ENCODE assay signal across 20 cellular contexts in genomic region chr10:51203359-51203758, GRCh38.
"Had no signal": no experiment of that assay in that cellular context is flagged by ENCODE, and none has a peak within 500 bp of the region (broad histone marks: within the 10 kb centered on the region; RNA-seq: fewer than 3 reads in every experiment).

No MANE protein-coding gene starts in this region.

- H3K4me3 Mint-ChIP-seq: naive thymus-derived CD8-positive, alpha-beta T cell; stimulated activated memory B cell treated with anti-CD40 and anti-IgM and Interleukin-4, amounts not matched to agents 10 μg/mL and 1 μg/mL and 100 μg/mL, for 72 hours; stimulated activated naive CD8-positive, alpha-beta T cell treated with anti-CD3 and anti-CD28 coated beads, Interleukin-15, Interleukin-2, amounts not matched to agents 100 ng/mL and 50 ng/mL, for 24 hours had no signal

- H3K9me3 Mint-ChIP-seq: stimulated activated memory B cell treated with anti-CD40 and anti-IgM and Interleukin-4, amounts not matched to agents 10 μg/mL and 1 μg/mL and 100 μg/mL, for 72 hours; stimulated activated naive CD8-positive, alpha-beta T cell treated with anti-CD3 and anti-CD28 coated beads, Interleukin-15, Interleukin-2, amounts not matched to agents 100 ng/mL and 50 ng/mL, for 24 hours had no signal

- DNase-seq: cortex of kidney; dorsolateral prefrontal cortex; effector memory CD4-positive, alpha-beta T cell; esophagus squamous epithelium; foreskin fibroblast; glutamatergic neuron; naive thymus-derived CD8-positive, alpha-beta T cell; posterior cingulate gyrus; spleen; stimulated activated CD4-positive, alpha-beta T cell treated with anti-CD3 and anti-CD28 coated beads, Interleukin-15, amount 100 ng/mL, for 24 hours; stimulated activated CD4-positive, alpha-beta T cell treated with anti-CD3 and anti-CD28 coated beads, Interleukin-1b, Interleukin-23, amount 100 ng/mL, for 48 hours; stimulated activated CD4-positive, alpha-beta T cell treated with anti-CD3 and anti-CD28 coated beads, Interleukin-4, amount 100 ng/mL, for 24 hours; upper lobe of right lung had no signal

- ATAC-seq: gastroesophageal sphincter; naive thymus-derived CD8-positive, alpha-beta T cell; sciatic nerve; stimulated activated memory B cell treated with anti-CD40 and anti-IgM and Interleukin-4, amounts not matched to agents 10 μg/mL and 1 μg/mL and 100 μg/mL, for 72 hours; upper lobe of right lung had no signal

- H3K36me3 Mint-ChIP-seq: naive thymus-derived CD8-positive, alpha-beta T cell; stimulated activated memory B cell treated with anti-CD40 and anti-IgM and Interleukin-4, amounts not matched to agents 10 μg/mL and 1 μg/mL and 100 μg/mL, for 72 hours had no signal

- H3K27ac Mint-ChIP-seq: naive thymus-derived CD8-positive, alpha-beta T cell; stimulated activated memory B cell treated with anti-CD40 and anti-IgM and Interleukin-4, amounts not matched to agents 10 μg/mL and 1 μg/mL and 100 μg/mL, for 72 hours; stimulated activated naive CD8-positive, alpha-beta T cell treated with anti-CD3 and anti-CD28 coated beads, Interleukin-15, Interleukin-2, amounts not matched to agents 100 ng/mL and 50 ng/mL, for 24 hours had no signal

- H3K9me3 ChIP-seq: esophagus squamous epithelium, gastroesophageal sphincter, spleen, tibial nerve, upper lobe of right lung, vagina had no signal

- H3K4me3 ChIP-seq: dorsolateral prefrontal cortex, esophagus squamous epithelium, gastroesophageal sphincter, spleen, tibial nerve, upper lobe of right lung, vagina had no signal

- H3K27me3 Mint-ChIP-seq: stimulated activated memory B cell treated with anti-CD40 and anti-IgM and Interleukin-4, amounts not matched to agents 10 μg/mL and 1 μg/mL and 100 μg/mL, for 72 hours; stimulated activated naive CD8-positive, alpha-beta T cell treated with anti-CD3 and anti-CD28 coated beads, Interleukin-15, Interleukin-2, amounts not matched to agents 100 ng/mL and 50 ng/mL, for 24 hours had no signal

- H3K4me1 Mint-ChIP-seq: naive thymus-derived CD8-positive, alpha-beta T cell; stimulated activated memory B cell treated with anti-CD40 and anti-IgM and Interleukin-4, amounts not matched to agents 10 μg/mL and 1 μg/mL and 100 μg/mL, for 72 hours had no signal

- H3K27me3 ChIP-seq: esophagus squamous epithelium, gastroesophageal sphincter, spleen, tibial nerve, upper lobe of right lung, vagina had no signal

- H3K27ac ChIP-seq: dorsolateral prefrontal cortex, epithelial cell of prostate, esophagus squamous epithelium, gastroesophageal sphincter, spleen, tibial nerve, upper lobe of right lung, vagina had no signal

- H3K4me1 ChIP-seq: spleen had no signal

- H3K36me3 ChIP-seq: esophagus squamous epithelium, gastroesophageal sphincter, spleen, tibial nerve, upper lobe of right lung, vagina had no signal
